In the genomic region with DNA sequence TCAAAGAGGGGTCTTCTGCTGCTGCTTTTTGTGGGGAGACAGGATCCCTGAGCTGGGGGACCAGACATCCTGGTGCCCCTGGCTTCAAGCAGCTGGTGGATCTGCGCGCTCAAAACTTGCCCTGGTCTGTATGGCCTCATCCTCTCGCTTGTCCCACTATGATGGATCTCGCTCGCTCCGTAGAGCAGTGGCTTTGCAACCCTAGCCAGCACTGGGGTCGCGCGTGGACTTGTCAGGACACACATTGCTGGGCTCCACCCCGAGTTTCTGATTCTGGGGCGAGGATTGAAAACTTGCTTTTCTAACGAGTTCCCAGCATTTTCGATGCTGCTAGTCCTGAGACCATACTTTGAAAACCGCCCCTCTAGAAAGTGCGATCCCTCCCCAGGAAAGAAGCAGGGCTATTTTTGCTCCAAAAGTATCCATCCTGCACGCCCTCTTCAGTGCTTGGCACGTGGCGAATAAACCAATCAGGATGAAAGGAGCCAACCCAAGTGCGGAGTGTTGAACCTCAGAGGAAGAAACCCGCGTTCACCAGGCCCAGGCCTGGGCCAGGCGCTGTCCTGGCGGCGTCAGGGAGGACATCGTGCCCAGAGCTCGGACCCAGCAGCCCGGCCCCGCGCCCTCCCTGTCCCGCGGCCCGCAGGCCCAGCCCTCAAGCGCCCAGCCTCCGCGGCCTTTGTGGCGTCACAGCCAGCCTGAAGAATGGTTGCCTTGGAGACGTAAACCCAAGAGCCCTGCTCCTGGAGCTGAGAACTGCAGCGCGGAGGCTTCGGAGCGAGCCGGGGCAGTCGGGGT, we compare ENCODE assay signal across 1 cellular context.
TF ChIP-seq lines count a peak whose summit lies in the region.

Gene CFAP100 (plus strand): TSS at position 731 of the 798 bp plus-strand sequence. CDS start 1,092 bp downstream, outside the sequence.

TF ChIP-seq in H1, 55 proteins besides CTCF, POLR2A, EP300 and RAD21 (continued from another document):
- TF ChIP-seq CREB1 (IDR thresholded peaks at IDR 0.05) (peak; percentile 65), KDM5A (IDR thresholded peaks at IDR 0.05; ENCODE audit: low read length) (no peak), NANOG (IDR thresholded peaks at IDR 0.05; ENCODE audit: insufficient read depth, low read depth, low read length, poor library complexity, severe bottlenecking) (no peak), TBP (IDR thresholded peaks at IDR 0.05; ENCODE audit: low read depth, low read length) (peak; percentile 95), KDM4A (IDR thresholded peaks at IDR 0.05; ENCODE audit: low read depth, low read length, severe bottlenecking) (peak; percentile 30), YY1 (IDR thresholded peaks at IDR 0.05; ENCODE audit: low read depth, low read length) (peak; percentile 42; the same call in 1 of the 2 replicates), RNF2 (IDR thresholded peaks at IDR 0.05; ENCODE audit: borderline replicate concordance, low read depth, low read length, missing control alignments, poor library complexity, severe bottlenecking) (peak; percentile 30), BACH1 (IDR thresholded peaks at IDR 0.05; ENCODE audit: low read length) (no peak), PHF8 (conservative IDR thresholded peaks at IDR 0.05; ENCODE audit: low read depth, low read length) (no peak), E2F6 (IDR thresholded peaks at IDR 0.05) (peak; percentile 87), MAFK (IDR thresholded peaks at IDR 0.05; ENCODE audit: low read depth, low read length) (no peak)
- TF ChIP-seq, protein P1, sequence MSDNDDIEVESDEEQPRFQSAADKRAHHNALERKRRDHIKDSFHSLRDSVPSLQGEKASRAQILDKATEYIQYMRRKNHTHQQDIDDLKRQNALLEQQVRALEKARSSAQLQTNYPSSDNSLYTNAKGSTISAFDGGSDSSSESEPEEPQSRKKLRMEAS (IDR thresholded peaks at IDR 0.05) = peak; percentile 74; the same call in 1 of the 2 replicates
